ENCODE assay signal across 17 cellular contexts in genomic region chr20:59217162-59217561, GRCh38. TPM values are rescaled to one million over a fixed set of nuclear protein-coding genes. Genes with fewer than 3 reads are reported as not detected.
A peak's percentile ranks its signal among the peaks of the same experiment; 100 is the strongest.
DNase-seq lines count a peak whose midpoint lies in the region; ATAC-seq and TF ChIP-seq lines count a peak whose summit lies in the region.
"Had no signal": no experiment of that assay in that cellular context is flagged by ENCODE, and none has a peak within 500 bp of the region (broad histone marks: within the 10 kb centered on the region; RNA-seq: fewer than 3 reads in every experiment).

No MANE protein-coding gene starts in this region.

- H3K27me3 ChIP-seq in PC-3 (ENCODE audit: low read length), result peaks cover 92% of the 10 kb centered on the region
- H3K27me3 ChIP-seq: BLaER1 had no signal

- DNase-seq in natural killer cell treated with Interleukin-12 subunit alpha and Interleukin-12 subunit beta and Interleukin-15 and Interleukin-18, amount 100 ng/mL, for 72 hours (ENCODE audit: low spot score), result no peak
- DNase-seq in natural killer cell, result no peak
- peak; percentile 29 for DNase-seq in GF-D8 (lab: John Stamatoyannopoulos, UW)
- no peak for DNase-seq in effector memory CD8-positive, alpha-beta T cell
- no peak for DNase-seq in NCI-H2107 treated with DMSO at 0.1 percent for 48 hours (lab: John Stamatoyannopoulos, UW; ENCODE audit: unreplicated experiment)
- DNase-seq in PC-3, result no peak
- no peak for DNase-seq in SKM-1 (lab: John Stamatoyannopoulos, UW; ENCODE audit: unreplicated experiment)
- DNase-seq: Calu3, DMS 273 treated with DMSO at 0.1 percent for 48 hours, GOT3, H9 had no signal

- no peak overlapping the region for H3K27ac ChIP-seq in PC-3 (ENCODE audit: low read length)
- H3K27ac ChIP-seq: A549, BLaER1 had no signal

- BruUV-seq in PC-3 (replicated peaks; lab: Mats Ljungman, UMichigan), result no TSS peak

- H3K79me2 ChIP-seq in PC-3 (ENCODE audit: low read length), result no peaks in the 10 kb centered on the region

- TF ChIP-seq CTCF in natural killer cell (IDR thresholded peaks at IDR 0.05) (no peak), PC-3 (conservative IDR thresholded peaks at IDR 0.05; ENCODE audit: low read depth, low read length) (no peak)

- H3F3A ChIP-seq in PC-3 (ENCODE audit: low read length, unreplicated experiment), result no peaks in the 10 kb centered on the region

- H4K20me1 ChIP-seq in PC-3 (ENCODE audit: low read length), result no peaks in the 10 kb centered on the region
- H4K20me1 ChIP-seq: BLaER1 had no signal

- H2AFZ ChIP-seq in PC-3 (ENCODE audit: low read length), result no peak overlapping the region

- H3K4me1 Mint-ChIP-seq in natural killer cell treated with Interleukin-12 subunit alpha and Interleukin-12 subunit beta and Interleukin-15 and Interleukin-18, amount 100 ng/mL, for 72 hours (ENCODE audit: low read depth in 2 of 2), result peaks cover 15 to 16% of the 10 kb centered on the region in 2 donors
- H3K4me1 Mint-ChIP-seq in natural killer cell, result peaks cover 24 to 29% of the 10 kb centered on the region in 2 donors
- H3K4me1 Mint-ChIP-seq in effector memory CD8-positive, alpha-beta T cell (ENCODE audit: low read depth in 2 of 2), result peaks cover 5 to 17% of the 10 kb centered on the region in 2 donors

- CTCF ChIA-PET in PC-3 (lab: Charles Lee), result no interaction called here

- no peaks in the 10 kb centered on the region for H3K27me3 Mint-ChIP-seq in natural killer cell treated with Interleukin-12 subunit alpha and Interleukin-12 subunit beta and Interleukin-15 and Interleukin-18, amount 100 ng/mL, for 72 hours
- H3K27me3 Mint-ChIP-seq in natural killer cell (ENCODE audit: low read depth in 2 of 2), result no peaks in the 10 kb centered on the region
- H3K27me3 Mint-ChIP-seq in effector memory CD8-positive, alpha-beta T cell, result no peaks in the 10 kb centered on the region

- no peaks in the 10 kb centered on the region for H3K36me3 Mint-ChIP-seq in natural killer cell treated with Interleukin-12 subunit alpha and Interleukin-12 subunit beta and Interleukin-15 and Interleukin-18, amount 100 ng/mL, for 72 hours
- peaks cover 25% of the 10 kb centered on the region for H3K36me3 Mint-ChIP-seq in natural killer cell
- peaks cover 31% of the 10 kb centered on the region for H3K36me3 Mint-ChIP-seq in effector memory CD8-positive, alpha-beta T cell (ENCODE audit: insufficient read depth)

- ATAC-seq in natural killer cell treated with Interleukin-12 subunit alpha and Interleukin-12 subunit beta and Interleukin-15 and Interleukin-18, amount 100 ng/mL, for 72 hours, result peak; percentile 28 to 53
- ATAC-seq in natural killer cell, result no peak
- no peak for ATAC-seq in effector memory CD8-positive, alpha-beta T cell (replicated peaks)
- no peak for ATAC-seq in PC-3
- ATAC-seq: A549, GM12878 had no signal

- no peak overlapping the region for H3K4me2 ChIP-seq in PC-3 (ENCODE audit: low read length)
- H3K4me2 ChIP-seq: A549, BLaER1 had no signal

- POLR2A ChIA-PET in PC-3 (lab: Charles Lee; ENCODE audit: unreplicated experiment), result no interaction called here

- no peaks in the 10 kb centered on the region for H3K9me3 Mint-ChIP-seq in natural killer cell treated with Interleukin-12 subunit alpha and Interleukin-12 subunit beta and Interleukin-15 and Interleukin-18, amount 100 ng/mL, for 72 hours
- no peaks in the 10 kb centered on the region for H3K9me3 Mint-ChIP-seq in natural killer cell
- H3K9me3 Mint-ChIP-seq in effector memory CD8-positive, alpha-beta T cell, result no peaks in the 10 kb centered on the region
- H3K9me3 Mint-ChIP-seq: H9, IgD-negative memory B cell had no signal

- no peaks in the 10 kb centered on the region for H3K36me3 ChIP-seq in PC-3 (ENCODE audit: low read depth, low read length)
- H3K36me3 ChIP-seq: BLaER1 had no signal

- H3K9me2 ChIP-seq in PC-3 (replicated peaks; ENCODE audit: low read length), result no peaks in the 10 kb centered on the region; the same call in 1 of the 2 replicates

- H3K4me1 ChIP-seq in PC-3 (ENCODE audit: insufficient read depth, low read length), result no peaks in the 10 kb centered on the region
- H3K4me1 ChIP-seq: A549 had no signal

- no peak overlapping the region for H3K4me3 ChIP-seq in PC-3 (ENCODE audit: low read length)
- H3K4me3 ChIP-seq: A549, BLaER1, GM12878 had no signal

- H3K9me3 ChIP-seq in PC-3 (ENCODE audit: low read length), result no peaks in the 10 kb centered on the region
- H3K9me3 ChIP-seq: A549, BLaER1 had no signal

- H3K27ac Mint-ChIP-seq in natural killer cell treated with Interleukin-12 subunit alpha and Interleukin-12 subunit beta and Interleukin-15 and Interleukin-18, amount 100 ng/mL, for 72 hours, result peak overlapping the region; percentile 10 to 45
- peak overlapping the region in 1 of 2 donors; percentile 41 for H3K27ac Mint-ChIP-seq in natural killer cell
- H3K27ac Mint-ChIP-seq in effector memory CD8-positive, alpha-beta T cell, result peak overlapping the region; percentile 83
- H3K27ac Mint-ChIP-seq: H9 had no signal

- intact Hi-C loops in natural killer cell (cut with micrococcal nuclease), result no loop called here
- intact Hi-C loops in PC-3 (cut with micrococcal nuclease), result no loop called here

- no peak overlapping the region for H3K9ac ChIP-seq in PC-3 (ENCODE audit: low read length)
- H3K9ac ChIP-seq: BLaER1 had no signal

- H3K4me3 Mint-ChIP-seq in natural killer cell treated with Interleukin-12 subunit alpha and Interleukin-12 subunit beta and Interleukin-15 and Interleukin-18, amount 100 ng/mL, for 72 hours, result no peak overlapping the region
- no peak overlapping the region for H3K4me3 Mint-ChIP-seq in natural killer cell
- no peak overlapping the region for H3K4me3 Mint-ChIP-seq in effector memory CD8-positive, alpha-beta T cell
- H3K4me3 Mint-ChIP-seq: H9, IgD-negative memory B cell had no signal

RNA-seq across cellular contexts. Expression of gene ZNF831, which starts 53.5 kb away (rescaled TPM):
- total RNA-seq in natural killer cell treated with Interleukin-12 subunit alpha and Interleukin-12 subunit beta and Interleukin-15 and Interleukin-18, amount 100 ng/mL, for 72 hours, result 1 to 10 TPM; 3.3 to 5.7 TPM
- total RNA-seq in natural killer cell, result 10 to 100 TPM; 24.8 to 42.0 (median 40.2) TPM
- total RNA-seq in PC-3 (2014; rRNA removed), result not detected in 2 replicates
- total RNA-seq: Calu3, Daoy, H9, HT-29 had no signal

Comparison
In these comparisons a context has a peak if more than half of its experiments do, and no peak if none do; other contexts are left out.
1. ATAC-seq: peak in natural killer cell treated with Interleukin-12 subunit alpha and Interleukin-12 subunit beta and Interleukin-15 and Interleukin-18, amount 100 ng/mL, for 72 hours (2 of 2); none in natural killer cell (0 of 3), effector memory CD8-positive, alpha-beta T cell (single experiment) and PC-3 (single experiment).